1 cellular context compared by ENCODE assay signal in genomic region chr4:186283311-186283710, GRCh38.
A peak's percentile ranks its signal among the peaks of the same experiment; 100 is the strongest.
TF ChIP-seq lines count a peak whose summit lies in the region.

No MANE protein-coding gene starts in this region.

TF ChIP-seq in HepG2, 621 proteins besides CTCF, POLR2A, EP300 and RAD21 (continued from another document):
- peak; percentile 33 for TF ChIP-seq TEAD3 (CRISPR knock-in tag; optimal IDR thresholded peaks at IDR 0.05; ENCODE audit: borderline replicate concordance)
- no peak for TF ChIP-seq POLR2AphosphoS2 (IDR thresholded peaks at IDR 0.05; ENCODE audit: low read depth, low read length)
- peak; percentile 70 for TF ChIP-seq PAXIP1 (CRISPR knock-in tag; conservative IDR thresholded peaks at IDR 0.05)
- no peak for TF ChIP-seq NPAS2 (CRISPR knock-in tag; IDR thresholded peaks at IDR 0.05; ENCODE audit: borderline replicate concordance)
- TF ChIP-seq SNAPC5 (CRISPR knock-in tag; IDR thresholded peaks at IDR 0.05; ENCODE audit: borderline replicate concordance), result no peak
- TF ChIP-seq ETV5 (CRISPR knock-in tag; IDR thresholded peaks at IDR 0.05; ENCODE audit: borderline replicate concordance), result peak; percentile 55; the same call in 1 of the 2 replicates
- peak; percentile 57 for TF ChIP-seq SALL1 (CRISPR knock-in tag; IDR thresholded peaks at IDR 0.05)
- no peak for TF ChIP-seq FOXP1 (IDR thresholded peaks at IDR 0.05)
- 0 out of 2 replicates have a peak, but pooled peaks have one; percentile 39 for TF ChIP-seq FOXP1 (CRISPR knock-in tag; IDR thresholded peaks at IDR 0.05)
- no peak for TF ChIP-seq ZNF7 (CRISPR knock-in tag; IDR thresholded peaks at IDR 0.05)
- peak; percentile 63; the same call in 1 of the 2 replicates for TF ChIP-seq ZNF501 (CRISPR knock-in tag; IDR thresholded peaks at IDR 0.05)
- TF ChIP-seq ARNT (IDR thresholded peaks at IDR 0.05), result no peak
- peak; percentile 76 for TF ChIP-seq POGZ (CRISPR knock-in tag; IDR thresholded peaks at IDR 0.05)
- no peak for TF ChIP-seq ERF (CRISPR knock-in tag; IDR thresholded peaks at IDR 0.05)
- TF ChIP-seq FOXP4 (CRISPR knock-in tag; IDR thresholded peaks at IDR 0.05), result peak; percentile 39; the same call in 1 of the 2 replicates
- peak; percentile 55; the same call in 1 of the 2 replicates for TF ChIP-seq HNF1B (CRISPR knock-in tag; IDR thresholded peaks at IDR 0.05)
- peak; percentile 60; the same call in 1 of the 2 replicates for TF ChIP-seq ZNF687 (CRISPR knock-in tag; IDR thresholded peaks at IDR 0.05)
- peak; percentile 53; the same call in 1 of the 2 replicates for TF ChIP-seq HNF4G (IDR thresholded peaks at IDR 0.05; ENCODE audit: borderline replicate concordance, low read depth, low read length)
- 0 out of 2 replicates have a peak, but pooled peaks have one; percentile 37 for TF ChIP-seq HNF4G (CRISPR knock-in tag; IDR thresholded peaks at IDR 0.05; ENCODE audit: borderline replicate concordance, low read depth)
- no peak for TF ChIP-seq FOXA1 (IDR thresholded peaks at IDR 0.05)
- TF ChIP-seq FOXA1 (CRISPR knock-in tag; IDR thresholded peaks at IDR 0.05), result 0 out of 2 replicates have a peak, but pooled peaks have one; percentile 26
- no peak for TF ChIP-seq GTF3A (CRISPR knock-in tag; conservative IDR thresholded peaks at IDR 0.05)
- no peak for TF ChIP-seq TRAFD1 (CRISPR knock-in tag; IDR thresholded peaks at IDR 0.05; ENCODE audit: borderline replicate concordance)
